1 cellular context compared by ENCODE assay signal in genomic region chr1:230978491-230979388, GRCh38.
TF ChIP-seq lines count a peak whose summit lies in the region.

Gene ARV1, plus strand, starts transcription at chr1:230979094. Its CDS starts 12 bp downstream, at chr1:230979106.
Gene TTC13, minus strand, starts transcription at chr1:230978861. Its CDS starts 31 bp downstream, at chr1:230978830.

TF ChIP-seq in HepG2, 621 proteins besides CTCF, POLR2A, EP300 and RAD21 (continued from another document and continues in another):
- TF ChIP-seq ZNF18 (CRISPR knock-in tag; IDR thresholded peaks at IDR 0.05; ENCODE audit: insufficient replicate concordance) (peak; percentile 76), GTF3A (CRISPR knock-in tag; conservative IDR thresholded peaks at IDR 0.05) (no peak), SOX13 (IDR thresholded peaks at IDR 0.05) (no peak), SOX13 (CRISPR knock-in tag; conservative IDR thresholded peaks at IDR 0.05 in 1 of 2, IDR thresholded peaks at IDR 0.05 in 1 of 2) (no peak; a peak in 1 of 4 replicates), ZNF33A (CRISPR knock-in tag; IDR thresholded peaks at IDR 0.05; ENCODE audit: borderline replicate concordance) (no peak), ZBTB33 (CRISPR knock-in tag; IDR thresholded peaks at IDR 0.05) (no peak), ZBTB49 (CRISPR knock-in tag; IDR thresholded peaks at IDR 0.05; ENCODE audit: borderline replicate concordance) (no peak), ZNF766 (CRISPR knock-in tag; IDR thresholded peaks at IDR 0.05; ENCODE audit: borderline replicate concordance) (peak; percentile 50; the same call in 1 of the 2 replicates), ETS1 (CRISPR knock-in tag; IDR thresholded peaks at IDR 0.05) (no peak), ZNF609 (CRISPR knock-in tag; IDR thresholded peaks at IDR 0.05; ENCODE audit: borderline replicate concordance) (no peak), TERF1 (CRISPR knock-in tag; IDR thresholded peaks at IDR 0.05) (no peak), PHF8 (CRISPR knock-in tag; IDR thresholded peaks at IDR 0.05) (peak; percentile 91), KDM3A (CRISPR knock-in tag; IDR thresholded peaks at IDR 0.05; ENCODE audit: low read depth) (peak; percentile 82; the same call in 1 of the 2 replicates), ZNF550 (CRISPR knock-in tag; IDR thresholded peaks at IDR 0.05; ENCODE audit: borderline replicate concordance) (no peak), ZEB1 (IDR thresholded peaks at IDR 0.05; ENCODE audit: insufficient replicate concordance, low read depth) (peak; percentile 75), NR2F6 (IDR thresholded peaks at IDR 0.05) (no peak), NR2F6 (CRISPR knock-in tag; IDR thresholded peaks at IDR 0.05) (no peak), PAF1 (CRISPR knock-in tag; IDR thresholded peaks at IDR 0.05) (no peak), ZNF318 (CRISPR knock-in tag; IDR thresholded peaks at IDR 0.05) (no peak), ZHX1 (CRISPR knock-in tag; IDR thresholded peaks at IDR 0.05; ENCODE audit: low read depth) (no peak; the same call in 1 of the 2 replicates), ZNF703 (CRISPR knock-in tag; IDR thresholded peaks at IDR 0.05; ENCODE audit: borderline replicate concordance) (0 out of 2 replicates have a peak, but pooled peaks have one; percentile 54), HOXA5 (CRISPR knock-in tag; IDR thresholded peaks at IDR 0.05) (no peak), GABPB1 (CRISPR knock-in tag; IDR thresholded peaks at IDR 0.05) (peak; percentile 98), TOE1 (CRISPR knock-in tag; IDR thresholded peaks at IDR 0.05) (0 out of 2 replicates have a peak, but pooled peaks have one; percentile 36), ZNF484 (CRISPR knock-in tag; IDR thresholded peaks at IDR 0.05; ENCODE audit: borderline replicate concordance, low read depth) (no peak), ZBTB20 (CRISPR knock-in tag; IDR thresholded peaks at IDR 0.05; ENCODE audit: borderline replicate concordance, low read depth) (peak; percentile 62; the same call in 1 of the 2 replicates), SP5 (CRISPR knock-in tag; IDR thresholded peaks at IDR 0.05; ENCODE audit: borderline replicate concordance, low read depth) (peak; percentile 87), ZNF878 (CRISPR knock-in tag; IDR thresholded peaks at IDR 0.05) (no peak; the same call in 1 of the 2 replicates), GATA4 (IDR thresholded peaks at IDR 0.05; ENCODE audit: borderline replicate concordance, low read depth) (peak; percentile 45; the same call in 1 of the 2 replicates), MIER2 (CRISPR knock-in tag; IDR thresholded peaks at IDR 0.05) (peak; percentile 80)
